Comparison of ENCODE assay signal across 8 cellular contexts in the genomic region with DNA sequence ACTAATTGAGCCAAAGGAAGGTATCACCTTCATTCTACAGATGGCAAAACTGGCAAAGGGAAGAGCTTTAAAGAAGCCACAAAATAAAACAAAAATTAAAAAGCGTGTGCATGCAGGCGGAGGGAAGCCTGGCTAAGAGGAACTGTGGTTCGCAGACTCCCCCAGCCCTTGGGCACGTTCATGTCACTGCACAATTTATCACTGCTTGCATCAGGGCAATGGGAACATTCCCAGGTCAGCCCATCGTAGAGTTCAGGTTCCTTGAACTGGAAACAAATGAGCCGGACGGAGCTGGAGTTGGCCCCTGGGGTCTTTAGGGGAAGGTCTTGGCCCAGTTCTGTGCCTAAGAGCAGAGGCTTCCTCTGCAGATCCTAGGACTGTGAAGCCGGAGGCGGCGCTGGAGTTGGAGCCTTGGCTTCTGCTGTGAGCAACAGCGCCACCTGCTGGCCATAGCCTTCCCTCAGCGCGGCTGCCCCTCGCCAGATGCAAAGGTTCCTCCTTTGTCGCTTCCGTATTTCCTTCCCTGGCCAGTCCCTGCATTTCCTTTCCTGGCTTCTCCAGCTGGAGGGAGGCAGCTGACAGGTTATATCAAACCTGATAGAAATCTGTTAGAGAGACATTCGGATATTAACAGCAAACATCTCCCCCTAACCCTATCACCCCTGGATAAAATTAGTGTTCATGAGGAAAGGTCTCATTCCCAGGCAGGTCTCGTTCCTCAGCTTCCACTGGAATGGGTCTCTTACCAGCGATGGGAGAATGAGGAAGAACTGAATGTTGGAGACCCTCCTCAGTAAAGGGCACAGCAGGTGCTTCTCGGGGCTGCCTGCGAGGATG.
A peak's percentile ranks its signal among the peaks of the same experiment; 100 is the strongest.
DNase-seq lines count a peak whose midpoint lies in the region; ATAC-seq, FAIRE-seq and TF ChIP-seq lines count a peak whose summit lies in the region.
"Not testable (repeated sequence)": the region's sequence is repeated elsewhere in the genome, so short reads cannot be mapped to it uniquely, and the experiment has no call there.

No MANE protein-coding gene starts in this region.

- CTCF ChIA-PET in AG04449 (lab: Yijun Ruan, JAX): interaction anchor here (0.7 to 8.5 kb wide), 34 partner anchors 10 to 826 kb away, joined by 3 to 72 read pairs (median 5); no protein-coding TSS in a partner anchor
- CTCF ChIA-PET in K562 (lab: Yijun Ruan, JAX; ENCODE audit: low intra/inter-chr PET ratio): interaction anchor here (0.7 to 1.2 kb wide), 2 partner anchors 63 to 72 kb away, joined by 3 to 4 read pairs; no protein-coding TSS in a partner anchor

- H3K4me1 ChIP-seq in K562 (replicated peaks in 1 of 2; ENCODE audit: control insufficient read depth in 2 of 2, insufficient read depth in 2 of 2, low read length in 2 of 2); smooth muscle cell (ENCODE audit: low read depth): not testable (repeated sequence)

- 13% methylated on average over 20 of the region's 21 CpGs for WGBS in K562 (ENCODE audit: insufficient coverage, low coverage, missing lambda C conversion rate)
- WGBS in smooth muscle cell (ENCODE audit: low lambda C conversion rate): 35% methylated on average over 21 of the region's 21 CpGs

- H3K27ac ChIP-seq in K562 (ENCODE audit: extremely low read depth, low read depth, low read length); smooth muscle cell (ENCODE audit: low read depth): not testable (repeated sequence)

- not testable (repeated sequence) for H3K79me2 ChIP-seq in K562 (ENCODE audit: control insufficient read depth, insufficient read depth, low read length); smooth muscle cell (ENCODE audit: low read depth)

- peak overlapping the region; percentile 32; the same call in 1 of the 2 replicates for H3K4me2 ChIP-seq in K562 (ENCODE audit: insufficient read depth, low read length)
- H3K4me2 ChIP-seq in smooth muscle cell: peak overlapping the region; percentile 52

- intact Hi-C loops in K562 (cut with micrococcal nuclease): loop anchor here (2.0 to 5.0 kb wide), 2 partner anchors 62 to 72 kb away; no protein-coding TSS in a partner anchor

- not testable (repeated sequence) for H3K9me3 ChIP-seq in K562 (replicated peaks; ENCODE audit: control insufficient read depth, insufficient read depth, low read depth, low read length); smooth muscle cell (replicated peaks; ENCODE audit: low read depth)

- H4K20me1 ChIP-seq in K562 (replicated peaks; ENCODE audit: control insufficient read depth, insufficient read depth, low read length); smooth muscle cell (ENCODE audit: low read depth): not testable (repeated sequence)

- not testable (repeated sequence) for H3K27me3 ChIP-seq in K562 (ENCODE audit: control insufficient read depth in 2 of 2, insufficient read depth in 2 of 2, low read length in 2 of 2); smooth muscle cell (ENCODE audit: low read depth)

- not testable (repeated sequence) for TF ChIP-seq EP300 in K562 (IDR thresholded peaks at IDR 0.05; ENCODE audit: low read length)

- not testable (repeated sequence) for H2AFZ ChIP-seq in K562 (ENCODE audit: low read depth, low read length)
- peak overlapping the region; percentile 55 for H2AFZ ChIP-seq in smooth muscle cell (ENCODE audit: low read depth)

- in situ Hi-C loops in K562 (cut with MboI): not testable (repeated sequence)

- not testable (repeated sequence) for H3K9ac ChIP-seq in K562 (ENCODE audit: insufficient read depth in 1 of 2, low read depth in 2 of 2, low read length in 2 of 2); smooth muscle cell (ENCODE audit: low read depth)

- POLR2A ChIA-PET in AG04449 (lab: Yijun Ruan, JAX); K562 (lab: Yijun Ruan, JAX): not testable (repeated sequence)

- not testable (repeated sequence) for H3K4me3 ChIP-seq in AG04449 (ENCODE audit: low read depth, low read length); WI38 (ENCODE audit: low read depth, low read length); K562; smooth muscle cell

- not testable (repeated sequence) for H3F3A ChIP-seq in smooth muscle cell (ENCODE audit: low read depth)

- DNase-seq in AG04449 (ENCODE audit: low read depth, low spot score): not testable (repeated sequence)
- DNase-seq in NCI-H2171 treated with DMSO at 0.1 percent for 48 hours (lab: John Stamatoyannopoulos, UW) (peak; percentile 21), K562 (ENCODE audit: extremely low read depth in 1 of 4, low spot score in 3 of 4) (peak; percentile 62 to 83 (median 64)), iPS-NIHi11 (ENCODE audit: low spot score) (peak; percentile 75), smooth muscle cell (lab: John Stamatoyannopoulos, UW; ENCODE audit: unreplicated experiment) (peak; percentile 64)

- TF ChIP-seq CTCF in AG04449 (IDR thresholded peaks at IDR 0.05; ENCODE audit: insufficient read depth, low read length, missing control alignments) (peak; percentile 77), WI38 (IDR thresholded peaks at IDR 0.05; ENCODE audit: low read depth, low read length) (peak; percentile 58), K562 (IDR thresholded peaks at IDR 0.05 in 2 of 3, conservative IDR thresholded peaks at IDR 0.05 in 1 of 3; ENCODE audit: insufficient read depth in 2 of 3, low read depth in 1 of 3, low read length in 3 of 3) (peak; percentile 64 to 87 (median 77)), smooth muscle cell (IDR thresholded peaks at IDR 0.05; ENCODE audit: borderline replicate concordance, insufficient read depth, poor library complexity, severe bottlenecking) (peak; percentile 74)

- peak; percentile 57 to 70 for TF ChIP-seq RAD21 in K562 (CRISPR knock-in tag; conservative IDR thresholded peaks at IDR 0.05 in 1 of 2, IDR thresholded peaks at IDR 0.05 in 1 of 2)

- not testable (repeated sequence) for H3K9me1 ChIP-seq in K562 (ENCODE audit: control insufficient read depth, insufficient read depth, low read length)

- not testable (repeated sequence) for H3K36me3 ChIP-seq in K562 (ENCODE audit: control insufficient read depth, insufficient read depth, low read length); smooth muscle cell (ENCODE audit: low read depth)

- TF ChIP-seq POLR2A in K562 (conservative IDR thresholded peaks at IDR 0.05): not testable (repeated sequence)

- peak; percentile 90 for ATAC-seq in GM18867 (IDR thresholded peaks at IDR 0.05; ENCODE audit: unreplicated experiment)
- ATAC-seq in HG03060 (IDR thresholded peaks at IDR 0.05; ENCODE audit: low read depth, unreplicated experiment): peak; percentile 58
- peak; percentile 97 for ATAC-seq in K562

- not testable (repeated sequence) for BruUV-seq in K562 (replicated peaks; lab: Mats Ljungman, UMichigan)

- FAIRE-seq in K562 (lab: Jason Lieb, UNC): peak; percentile 87

TF ChIP-seq in K562, 482 proteins besides CTCF, POLR2A, EP300 and RAD21 (continues in another document):
- TF ChIP-seq STAG1 (CRISPR knock-in tag; IDR thresholded peaks at IDR 0.05; ENCODE audit: borderline replicate concordance) (peak; percentile 19; the same call in 1 of the 2 replicates), ELF1 (tag; IDR thresholded peaks at IDR 0.05) (peak; percentile 38; the same call in 1 of the 2 replicates)
- TF ChIP-seq, protein P1, sequence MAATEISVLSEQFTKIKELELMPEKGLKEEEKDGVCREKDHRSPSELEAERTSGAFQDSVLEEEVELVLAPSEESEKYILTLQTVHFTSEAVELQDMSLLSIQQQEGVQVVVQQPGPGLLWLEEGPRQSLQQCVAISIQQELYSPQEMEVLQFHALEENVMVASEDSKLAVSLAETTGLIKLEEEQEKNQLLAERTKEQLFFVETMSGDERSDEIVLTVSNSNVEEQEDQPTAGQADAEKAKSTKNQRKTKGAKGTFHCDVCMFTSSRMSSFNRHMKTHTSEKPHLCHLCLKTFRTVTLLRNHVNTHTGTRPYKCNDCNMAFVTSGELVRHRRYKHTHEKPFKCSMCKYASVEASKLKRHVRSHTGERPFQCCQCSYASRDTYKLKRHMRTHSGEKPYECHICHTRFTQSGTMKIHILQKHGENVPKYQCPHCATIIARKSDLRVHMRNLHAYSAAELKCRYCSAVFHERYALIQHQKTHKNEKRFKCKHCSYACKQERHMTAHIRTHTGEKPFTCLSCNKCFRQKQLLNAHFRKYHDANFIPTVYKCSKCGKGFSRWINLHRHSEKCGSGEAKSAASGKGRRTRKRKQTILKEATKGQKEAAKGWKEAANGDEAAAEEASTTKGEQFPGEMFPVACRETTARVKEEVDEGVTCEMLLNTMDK (IDR thresholded peaks at IDR 0.05; ENCODE audit: borderline replicate concordance, insufficient read depth, low read depth, low read length, poor library complexity, severe bottlenecking): peak; percentile 54
- TF ChIP-seq, protein P2, sequence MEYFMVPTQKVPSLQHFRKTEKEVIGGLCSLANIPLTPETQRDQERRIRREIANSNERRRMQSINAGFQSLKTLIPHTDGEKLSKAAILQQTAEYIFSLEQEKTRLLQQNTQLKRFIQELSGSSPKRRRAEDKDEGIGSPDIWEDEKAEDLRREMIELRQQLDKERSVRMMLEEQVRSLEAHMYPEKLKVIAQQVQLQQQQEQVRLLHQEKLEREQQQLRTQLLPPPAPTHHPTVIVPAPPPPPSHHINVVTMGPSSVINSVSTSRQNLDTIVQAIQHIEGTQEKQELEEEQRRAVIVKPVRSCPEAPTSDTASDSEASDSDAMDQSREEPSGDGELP (CRISPR knock-in tag; IDR thresholded peaks at IDR 0.05; ENCODE audit: borderline replicate concordance): peak; percentile 17; the same call in 1 of the 2 replicates
- TF ChIP-seq, protein P3, sequence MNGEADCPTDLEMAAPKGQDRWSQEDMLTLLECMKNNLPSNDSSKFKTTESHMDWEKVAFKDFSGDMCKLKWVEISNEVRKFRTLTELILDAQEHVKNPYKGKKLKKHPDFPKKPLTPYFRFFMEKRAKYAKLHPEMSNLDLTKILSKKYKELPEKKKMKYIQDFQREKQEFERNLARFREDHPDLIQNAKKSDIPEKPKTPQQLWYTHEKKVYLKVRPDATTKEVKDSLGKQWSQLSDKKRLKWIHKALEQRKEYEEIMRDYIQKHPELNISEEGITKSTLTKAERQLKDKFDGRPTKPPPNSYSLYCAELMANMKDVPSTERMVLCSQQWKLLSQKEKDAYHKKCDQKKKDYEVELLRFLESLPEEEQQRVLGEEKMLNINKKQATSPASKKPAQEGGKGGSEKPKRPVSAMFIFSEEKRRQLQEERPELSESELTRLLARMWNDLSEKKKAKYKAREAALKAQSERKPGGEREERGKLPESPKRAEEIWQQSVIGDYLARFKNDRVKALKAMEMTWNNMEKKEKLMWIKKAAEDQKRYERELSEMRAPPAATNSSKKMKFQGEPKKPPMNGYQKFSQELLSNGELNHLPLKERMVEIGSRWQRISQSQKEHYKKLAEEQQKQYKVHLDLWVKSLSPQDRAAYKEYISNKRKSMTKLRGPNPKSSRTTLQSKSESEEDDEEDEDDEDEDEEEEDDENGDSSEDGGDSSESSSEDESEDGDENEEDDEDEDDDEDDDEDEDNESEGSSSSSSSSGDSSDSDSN (IDR thresholded peaks at IDR 0.05; ENCODE audit: borderline replicate concordance in 1 of 2, low read depth in 2 of 2, low read length in 2 of 2): 0 out of 4 replicates have a peak, but pooled peaks of 1 of the 2 experiments have one; percentile 27
